In genomic region chr17:80358861-80359260, GRCh38 we compare ENCODE assay signal across 27 cellular contexts.
"Had no signal": no experiment of that assay in that cellular context is flagged by ENCODE, and none has a peak within 500 bp of the region (broad histone marks: within the 10 kb centered on the region; RNA-seq: fewer than 3 reads in every experiment).

No MANE protein-coding gene starts in this region.

- DNase-seq: activated CD4-positive, alpha-beta T cell treated with anti-CD3 and anti-CD28 coated beads for 4 hours; activated CD8-positive, alpha-beta memory T cell treated with anti-CD3 and anti-CD28 coated beads, Interleukin-2, amount 50 U/mL, for 48 hours; activated CD8-positive, alpha-beta T cell treated with anti-CD3 and anti-CD28 coated beads, Interleukin-2, amount 10 ng/mL, durations not matched to agents 7 days and 5 days; activated naive CD4-positive, alpha-beta T cell; activated T-cell treated with anti-CD3 and anti-CD28 coated beads, Interleukin-2, amount 50 U/mL, for 4 hours; amygdala; Karpas-422; NCI-H1105 treated with DMSO at 0.1 percent for 48 hours; NCI-H1436 treated with DMSO at 0.1 percent for 48 hours; NCI-H187; NCI-H2081; NCI-H510A treated with DMSO at 0.1 percent for 48 hours; NCI-H69; NK-92 treated with Interleukin-12 subunit alpha and Interleukin-12 subunit beta, amount 100 ng/mL, for 24 hours; OCI-M1; RPMI8226; SJCRH30; SW 1271 had no signal

- ATAC-seq: activated CD4-positive, CD25-positive, alpha-beta regulatory T cell treated with anti-CD3 and anti-CD28 coated beads, Interleukin-2, amount 50 U/mL, for 24 hours; activated CD8-positive, alpha-beta T cell treated with anti-CD3 and anti-CD28 coated beads, Interleukin-2, amount 10 ng/mL, durations not matched to agents 7 days and 5 days; activated T-cell treated with anti-CD3 and anti-CD28 coated beads, Interleukin-2, amount 50 U/mL, for 4 hours; K562; Panc1; Right ventricle myocardium inferior; SK-N-SH treated with all-trans-retinoic acid at 6 μM for 48 hours had no signal

- H3K4me1 ChIP-seq: SJCRH30 had no signal

- H3K27me3 Mint-ChIP-seq: activated naive CD8-positive, alpha-beta T cell; brain had no signal

- H3K27ac ChIP-seq: SJCRH30 had no signal

- H3K4me3 ChIP-seq: K562, SJCRH30 had no signal

- FAIRE-seq: astrocyte, K562 had no signal

- H3K27me3 ChIP-seq: SJCRH30 had no signal

- H3K27ac Mint-ChIP-seq: activated CD8-positive, alpha-beta T cell treated with anti-CD3 and anti-CD28 coated beads, Interleukin-2, amount 10 ng/mL, durations not matched to agents 7 days and 5 days; activated T-helper 2 cell treated with anti-CD3 and anti-CD28 coated beads, Interferon-gamma antibody, Interleukin-2, Interleukin-4, amounts not matched to agents 10 μg/mL and 5 μg/mL and 100 μg/mL, durations not matched to agents 14 hours and 24 hours and 36 hours had no signal

- H3K4me3 Mint-ChIP-seq: activated CD8-positive, alpha-beta T cell treated with anti-CD3 and anti-CD28 coated beads, Interleukin-2, amount 10 ng/mL, durations not matched to agents 7 days and 5 days; activated naive CD8-positive, alpha-beta T cell; activated T-cell treated with anti-CD3 and anti-CD28 coated beads, Interleukin-2, amount 50 U/mL, for 4 hours; brain had no signal

- H3K9me3 ChIP-seq: SJCRH30 had no signal

- H3K9me3 Mint-ChIP-seq: activated T-cell treated with anti-CD3 and anti-CD28 coated beads, Interleukin-2, amount 50 U/mL, for 4 hours; activated T-helper 2 cell treated with anti-CD3 and anti-CD28 coated beads, Interferon-gamma antibody, Interleukin-2, Interleukin-4, amounts not matched to agents 10 μg/mL and 5 μg/mL and 100 μg/mL, durations not matched to agents 14 hours and 24 hours and 36 hours; brain had no signal

- H3K4me1 Mint-ChIP-seq: brain had no signal
